In the genomic region with DNA sequence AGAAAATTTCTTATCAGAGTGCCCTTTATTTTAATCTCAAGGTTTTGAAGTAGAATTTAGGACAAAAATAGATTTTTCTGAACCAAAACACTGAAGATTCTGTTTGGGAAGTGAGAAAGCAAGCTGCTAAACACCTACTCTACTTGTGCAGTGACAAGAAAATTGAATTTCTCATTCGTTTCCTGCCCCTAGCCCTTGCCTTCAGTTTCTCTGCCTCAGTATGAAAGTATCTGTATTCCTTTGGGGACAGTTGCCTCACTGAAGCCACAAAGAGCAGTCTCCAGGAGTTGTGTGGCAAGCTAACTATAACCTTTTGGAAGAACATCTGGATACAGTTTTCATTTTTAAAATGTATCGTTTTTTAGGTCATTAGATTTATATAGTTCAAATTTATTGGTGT, we compare ENCODE assay signal across 1 cellular context.
TF ChIP-seq lines count a peak whose summit lies in the region.

No MANE protein-coding gene starts in this region.

TF ChIP-seq in HepG2, 621 proteins besides CTCF, POLR2A, EP300 and RAD21:
- no peak for TF ChIP-seq ZNF703 (CRISPR knock-in tag; IDR thresholded peaks at IDR 0.05; ENCODE audit: borderline replicate concordance)
- TF ChIP-seq TARDBP (CRISPR knock-in tag; IDR thresholded peaks at IDR 0.05): no peak
- no peak for TF ChIP-seq NR3C1 (CRISPR knock-in tag; IDR thresholded peaks at IDR 0.05)
- no peak for TF ChIP-seq PRDM15 (CRISPR knock-in tag; IDR thresholded peaks at IDR 0.05)
- no peak for TF ChIP-seq ZNF605 (CRISPR knock-in tag; IDR thresholded peaks at IDR 0.05)
- TF ChIP-seq CHCHD3 (CRISPR knock-in tag; IDR thresholded peaks at IDR 0.05): no peak
- no peak for TF ChIP-seq ZNF235 (CRISPR knock-in tag; IDR thresholded peaks at IDR 0.05; ENCODE audit: borderline replicate concordance)
- no peak for TF ChIP-seq HOXD1 (CRISPR knock-in tag; IDR thresholded peaks at IDR 0.05)
- no peak for TF ChIP-seq CCAR2 (optimal IDR thresholded peaks at IDR 0.05; ENCODE audit: low read depth, low read length)
- no peak for TF ChIP-seq PTBP1 (IDR thresholded peaks at IDR 0.05; ENCODE audit: low read depth, low read length, poor library complexity, severe bottlenecking)
- no peak for TF ChIP-seq CENPBD1 (CRISPR knock-in tag; IDR thresholded peaks at IDR 0.05; ENCODE audit: borderline replicate concordance, low read depth)
- TF ChIP-seq, protein P1, sequence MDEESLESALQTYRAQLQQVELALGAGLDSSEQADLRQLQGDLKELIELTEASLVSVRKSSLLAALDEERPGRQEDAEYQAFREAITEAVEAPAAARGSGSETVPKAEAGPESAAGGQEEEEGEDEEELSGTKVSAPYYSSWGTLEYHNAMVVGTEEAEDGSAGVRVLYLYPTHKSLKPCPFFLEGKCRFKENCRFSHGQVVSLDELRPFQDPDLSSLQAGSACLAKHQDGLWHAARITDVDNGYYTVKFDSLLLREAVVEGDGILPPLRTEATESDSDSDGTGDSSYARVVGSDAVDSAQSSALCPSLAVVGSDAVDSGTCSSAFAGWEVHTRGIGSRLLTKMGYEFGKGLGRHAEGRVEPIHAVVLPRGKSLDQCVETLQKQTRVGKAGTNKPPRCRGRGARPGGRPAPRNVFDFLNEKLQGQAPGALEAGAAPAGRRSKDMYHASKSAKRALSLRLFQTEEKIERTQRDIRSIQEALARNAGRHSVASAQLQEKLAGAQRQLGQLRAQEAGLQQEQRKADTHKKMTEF (CRISPR knock-in tag; IDR thresholded peaks at IDR 0.05): no peak
- TF ChIP-seq HCFC1 (IDR thresholded peaks at IDR 0.05; ENCODE audit: low read depth, low read length): no peak
- TF ChIP-seq MXI1 (IDR thresholded peaks at IDR 0.05; ENCODE audit: borderline replicate concordance, low read depth, low read length): no peak
- no peak for TF ChIP-seq GLI4 (CRISPR knock-in tag; IDR thresholded peaks at IDR 0.05; ENCODE audit: borderline replicate concordance)
- no peak for TF ChIP-seq ZNF609 (CRISPR knock-in tag; IDR thresholded peaks at IDR 0.05; ENCODE audit: borderline replicate concordance)
- no peak for TF ChIP-seq EZH2 (conservative IDR thresholded peaks at IDR 0.05; ENCODE audit: low read depth, low read length)
- no peak for TF ChIP-seq ZSCAN22 (CRISPR knock-in tag; IDR thresholded peaks at IDR 0.05)
